21 cellular contexts compared by ENCODE assay signal in genomic region chr12:64001439-64001838, GRCh38.
"Had no signal": no experiment of that assay in that cellular context is flagged by ENCODE, and none has a peak within 500 bp of the region (broad histone marks: within the 10 kb centered on the region; RNA-seq: fewer than 3 reads in every experiment).

No MANE protein-coding gene starts in this region.

- H3K4me1 ChIP-seq: prostate gland, tibial nerve had no signal

- H3K4me3 ChIP-seq: esophagus muscularis mucosa, pancreas, prostate gland, tibial nerve had no signal

- DNase-seq: activated B cell treated with CpG ODN at 0.5 μM for 24 hours; activated CD4-positive, alpha-beta T cell treated with anti-CD3 and anti-CD28 coated beads, Interleukin-2, amount 50 U/mL, for 1 hour; activated CD8-positive, alpha-beta T cell treated with anti-CD3 and anti-CD28 coated beads for 36 hours; activated gamma-delta T cell treated with Interleukin-2 at 50 U/mL for 16 hours; activated naive CD4-positive, alpha-beta T cell treated with anti-CD3 and anti-CD28 coated beads, Interleukin-2, amount 50 U/mL, for 16 hours; activated T-cell treated with anti-CD3 and anti-CD28 coated beads, Interleukin-2, amount 50 U/mL, for 4 hours; amniotic stem cell; brain microvascular endothelial cell; central memory CD4-positive, alpha-beta T cell; foreskin melanocyte; midbrain; naive thymus-derived CD4-positive, alpha-beta T cell; nucleus accumbens; pancreas; retina; stimulated activated naive CD4-positive, alpha-beta T cell; T-helper 1 cell had no signal

- ATAC-seq: activated CD8-positive, alpha-beta T cell treated with anti-CD3 and anti-CD28 coated beads for 36 hours; activated T-cell treated with anti-CD3 and anti-CD28 coated beads, Interleukin-2, amount 50 U/mL, for 4 hours; activated T-helper 17 cell treated with anti-CD3 and anti-CD28 coated beads, Interleukin-2, amount 50 U/mL, for 72 hours; naive thymus-derived CD4-positive, alpha-beta T cell; pancreas had no signal

- H3K27ac ChIP-seq: brain microvascular endothelial cell, esophagus muscularis mucosa, pancreas, prostate gland, tibial nerve had no signal

- H3K9me3 ChIP-seq: esophagus muscularis mucosa, pancreas, prostate gland, tibial nerve had no signal

- H3K27me3 ChIP-seq: brain microvascular endothelial cell, esophagus muscularis mucosa, pancreas, tibial nerve had no signal

- H3K36me3 ChIP-seq: brain microvascular endothelial cell, esophagus muscularis mucosa, pancreas, prostate gland, tibial nerve had no signal
